ENCODE assay signal across 18 cellular contexts in genomic region chr20:2701671-2702081, GRCh38. TPM values are rescaled to one million over a fixed set of nuclear protein-coding genes. Genes with fewer than 3 reads are reported as not detected.
DNase-seq lines count a peak whose midpoint lies in the region; ATAC-seq and TF ChIP-seq lines count a peak whose summit lies in the region.
"Had no signal": no experiment of that assay in that cellular context is flagged by ENCODE, and none has a peak within 500 bp of the region (broad histone marks: within the 10 kb centered on the region; RNA-seq: fewer than 3 reads in every experiment).

No MANE protein-coding gene starts in this region.

- H3K36me3 ChIP-seq in H7 (replicated peaks; ENCODE audit: control insufficient read depth, insufficient read depth, low read length), result no peaks in the 10 kb centered on the region
- H3K36me3 ChIP-seq: SJSA1 had no signal

- H3K27ac Mint-ChIP-seq in activated CD8-positive, alpha-beta memory T cell treated with anti-CD3 and anti-CD28 coated beads, Interleukin-2, amount 10 ng/mL, durations not matched to agents 7 days and 5 days, result no peak overlapping the region
- H3K27ac Mint-ChIP-seq in osteocyte (ENCODE audit: unreplicated experiment), result no peak overlapping the region
- H3K27ac Mint-ChIP-seq: CD4-positive, alpha-beta memory T cell had no signal

- H3K27me3 Mint-ChIP-seq in activated CD8-positive, alpha-beta memory T cell treated with anti-CD3 and anti-CD28 coated beads, Interleukin-2, amount 10 ng/mL, durations not matched to agents 7 days and 5 days, result peaks cover 16% of the 10 kb centered on the region
- peaks cover 44% of the 10 kb centered on the region for H3K27me3 Mint-ChIP-seq in osteocyte (ENCODE audit: unreplicated experiment)

- TF ChIP-seq CTCF in osteocyte (IDR thresholded peaks at IDR 0.05) (no peak), omental fat pad (IDR thresholded peaks at IDR 0.05) (no peak)

- no peak overlapping the region for H3K4me3 Mint-ChIP-seq in activated CD8-positive, alpha-beta memory T cell treated with anti-CD3 and anti-CD28 coated beads, Interleukin-2, amount 10 ng/mL, durations not matched to agents 7 days and 5 days
- no peak overlapping the region for H3K4me3 Mint-ChIP-seq in osteocyte (ENCODE audit: unreplicated experiment)
- H3K4me3 Mint-ChIP-seq: CD4-positive, alpha-beta memory T cell had no signal

- no peak overlapping the region for H3K4me3 ChIP-seq in H7 (ENCODE audit: insufficient read depth, low read depth, low read length)
- H3K4me3 ChIP-seq: SJSA1 had no signal

- CTCF ChIA-PET in activated CD8-positive, alpha-beta memory T cell treated with anti-CD3 and anti-CD28 coated beads, Interleukin-2, amount 10 ng/mL, durations not matched to agents 7 days and 5 days (lab: Charles Lee), result interaction anchor here (0.5 to 1.7 kb wide), 5 partner anchors 12 to 51 kb away, joined by 3 to 8 read pairs (median 4); no protein-coding TSS in a partner anchor

- ATAC-seq in activated CD8-positive, alpha-beta memory T cell treated with anti-CD3 and anti-CD28 coated beads, Interleukin-2, amount 10 ng/mL, durations not matched to agents 7 days and 5 days, result no peak
- no peak for ATAC-seq in GM21367 (IDR thresholded peaks at IDR 0.05; ENCODE audit: unreplicated experiment)
- ATAC-seq in omental fat pad (ENCODE audit: low FRiP score), result no peak

- no peaks in the 10 kb centered on the region for H3K36me3 Mint-ChIP-seq in activated CD8-positive, alpha-beta memory T cell treated with anti-CD3 and anti-CD28 coated beads, Interleukin-2, amount 10 ng/mL, durations not matched to agents 7 days and 5 days
- H3K36me3 Mint-ChIP-seq in osteocyte (ENCODE audit: unreplicated experiment), result no peaks in the 10 kb centered on the region
- H3K36me3 Mint-ChIP-seq: CD4-positive, alpha-beta memory T cell had no signal

- peaks cover 82% of the 10 kb centered on the region for H3K27me3 ChIP-seq in H7 (ENCODE audit: control insufficient read depth, insufficient read depth, low read length)
- H3K27me3 ChIP-seq: SJSA1 had no signal

- DNase-seq in H7, result peak; percentile 87
- DNase-seq in activated CD8-positive, alpha-beta memory T cell treated with anti-CD3 and anti-CD28 coated beads, Interleukin-2, amount 10 ng/mL, durations not matched to agents 7 days and 5 days, result peak; percentile 39
- peak; percentile 64 for DNase-seq in iPS DF 19.7 (ENCODE audit: low read depth, low spot score)
- peak; percentile 59 for DNase-seq in osteocyte (ENCODE audit: extremely low spot score, unreplicated experiment)
- DNase-seq in NCI-H2107 (lab: John Stamatoyannopoulos, UW), result no peak
- DNase-seq in omental fat pad (ENCODE audit: low spot score), result no peak
- DNase-seq: ACHN; CD4-positive, alpha-beta memory T cell; DMS79 treated with DMSO at 0.1 percent for 48 hours; GDM1; GOT3; Karpas-422; NCI-H1105 treated with DMSO at 0.1 percent for 48 hours; NCI-H1930; NCI-H510A; NK-92 treated with Interleukin-12 subunit alpha and Interleukin-12 subunit beta, amount 100 ng/mL, for 24 hours had no signal

- H3K9me3 Mint-ChIP-seq in activated CD8-positive, alpha-beta memory T cell treated with anti-CD3 and anti-CD28 coated beads, Interleukin-2, amount 10 ng/mL, durations not matched to agents 7 days and 5 days (ENCODE audit: low read depth), result no peaks in the 10 kb centered on the region
- H3K9me3 Mint-ChIP-seq in osteocyte (ENCODE audit: unreplicated experiment), result no peaks in the 10 kb centered on the region
- H3K9me3 Mint-ChIP-seq: CD4-positive, alpha-beta memory T cell had no signal

- H3K4me1 Mint-ChIP-seq in activated CD8-positive, alpha-beta memory T cell treated with anti-CD3 and anti-CD28 coated beads, Interleukin-2, amount 10 ng/mL, durations not matched to agents 7 days and 5 days, result peaks cover 8% of the 10 kb centered on the region
- H3K4me1 Mint-ChIP-seq in osteocyte (ENCODE audit: unreplicated experiment), result peaks cover 3% of the 10 kb centered on the region
- H3K4me1 Mint-ChIP-seq: CD4-positive, alpha-beta memory T cell had no signal

RNA-seq across cellular contexts. Expression of gene EBF4, which starts 9.1 kb away (rescaled TPM):
- total RNA-seq in H7 (2014; rRNA removed; shearing (Covaris generic)), result 1.1 and 2.6 TPM in 2 replicates
- 1 to 10 TPM; 1.3 to 3.1 TPM for total RNA-seq in activated CD8-positive, alpha-beta memory T cell treated with anti-CD3 and anti-CD28 coated beads, Interleukin-2, amount 10 ng/mL, durations not matched to agents 7 days and 5 days
- total RNA-seq in osteocyte (9.8 and 12.8 TPM in 2 replicates), omental fat pad (1 to 10 TPM; 1.3 to 7.5 (median 5.4) TPM)

RNA-seq across cellular contexts. Expression of gene IDH3B, which starts 37.7 kb away (rescaled TPM):
- 174 and 183 TPM in 2 replicates for total RNA-seq in H7 (2014; rRNA removed; shearing (Covaris generic))
- 10 to 100 TPM; 91.4 to 96.0 TPM for total RNA-seq in activated CD8-positive, alpha-beta memory T cell treated with anti-CD3 and anti-CD28 coated beads, Interleukin-2, amount 10 ng/mL, durations not matched to agents 7 days and 5 days
- total RNA-seq in osteocyte (78.1 and 86.6 TPM in 2 replicates), omental fat pad (100 to 1,000 TPM in 3 of 4 donors, 10 to 100 TPM in 1; 90.3 to 122 (median 103) TPM)

RNA-seq across cellular contexts. Expression of gene NOP56, which starts 49.2 kb away (rescaled TPM):
- total RNA-seq in H7 (2014; rRNA removed; shearing (Covaris generic)), result 334 and 392 TPM in 2 replicates
- total RNA-seq in activated CD8-positive, alpha-beta memory T cell treated with anti-CD3 and anti-CD28 coated beads, Interleukin-2, amount 10 ng/mL, durations not matched to agents 7 days and 5 days, result 100 to 1,000 TPM; 469 to 508 TPM
- total RNA-seq in osteocyte (141 and 142 TPM in 2 replicates), omental fat pad (100 to 1,000 TPM in 2 of 4 donors, 10 to 100 TPM in 2; 77.3 to 463 (median 96.6) TPM)

Comparison
In these comparisons a context has a peak if more than half of its experiments do, and no peak if none do; other contexts are left out.
1. DNase-seq: peak in H7 (single experiment), activated CD8-positive, alpha-beta memory T cell treated with anti-CD3 and anti-CD28 coated beads, Interleukin-2, amount 10 ng/mL, durations not matched to agents 7 days and 5 days (single experiment), iPS DF 19.7 (single experiment) and osteocyte (single experiment); none in NCI-H2107 (single experiment) and omental fat pad (single experiment).